ENCODE assay signal across 9 cellular contexts in the genomic region with DNA sequence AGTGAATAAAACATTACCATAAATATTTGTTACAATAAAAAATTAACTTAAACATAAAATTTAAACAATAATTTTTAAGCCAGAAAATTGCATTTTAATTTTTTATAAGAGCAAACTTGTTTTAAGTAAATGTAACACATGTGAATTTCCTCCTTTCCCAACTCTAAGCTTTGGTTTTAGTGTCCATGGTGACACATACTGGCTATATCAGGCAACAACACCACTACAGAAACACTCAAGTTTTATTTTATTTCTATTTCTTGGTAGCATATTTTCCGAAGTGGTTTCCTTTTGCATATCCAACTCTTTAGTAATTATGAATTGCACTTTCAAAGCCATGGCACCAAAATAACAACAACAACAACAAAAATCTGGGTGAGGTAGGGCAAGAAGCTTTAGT. TPM values are rescaled to one million over a fixed set of nuclear protein-coding genes. Genes with fewer than 3 reads are reported as not detected.
DNase-seq lines count a peak whose midpoint lies in the region; ATAC-seq, FAIRE-seq and TF ChIP-seq lines count a peak whose summit lies in the region.
"Had no signal": no experiment of that assay in that cellular context is flagged by ENCODE, and none has a peak within 500 bp of the region (broad histone marks: within the 10 kb centered on the region; RNA-seq: fewer than 3 reads in every experiment).

No MANE protein-coding gene starts in this region.

- no peak for FAIRE-seq in astrocyte (lab: Jason Lieb, UNC)

- peak overlapping the region; percentile 79 for H3K9ac ChIP-seq in Karpas-422 (ENCODE audit: low read length)
- no peak overlapping the region for H3K9ac ChIP-seq in astrocyte (ENCODE audit: low read length)

- H3K79me2 ChIP-seq in Karpas-422 (ENCODE audit: low read length) (peaks cover 70% of the 10 kb centered on the region), astrocyte (ENCODE audit: insufficient read depth, low read length) (no peaks in the 10 kb centered on the region), PC-9 (ENCODE audit: low read depth) (no peaks in the 10 kb centered on the region)

- no peak overlapping the region for H3K4me3 Mint-ChIP-seq in astrocyte (ENCODE audit: unreplicated experiment)

- H3K27ac ChIP-seq in Karpas-422 (ENCODE audit: low read length) (peak overlapping the region; percentile 49), astrocyte (ENCODE audit: low read depth, low read length) (no peak overlapping the region), PC-9 (no peak overlapping the region)

- H3K4me2 ChIP-seq in Karpas-422 (ENCODE audit: low read depth, low read length, poor library complexity, severe bottlenecking) (peak overlapping the region; percentile 71), astrocyte (ENCODE audit: low read length) (no peak overlapping the region), PC-9 (no peak overlapping the region)

- no peaks in the 10 kb centered on the region for H3F3A ChIP-seq in PC-9 (ENCODE audit: insufficient read depth, low read depth)

- no peak overlapping the region for H2AFZ ChIP-seq in Karpas-422 (ENCODE audit: low read length)
- H2AFZ ChIP-seq in astrocyte (ENCODE audit: low read depth, low read length): no peak overlapping the region
- no peak overlapping the region for H2AFZ ChIP-seq in PC-9

- intact Hi-C loops in PC-9 (cut with micrococcal nuclease; ENCODE audit: unreplicated experiment): no loop called here

- POLR2A ChIA-PET in PC-9 (lab: Charles Lee; ENCODE audit: unreplicated experiment): no interaction called here

- peaks cover 25% of the 10 kb centered on the region for H3K4me1 ChIP-seq in Karpas-422 (ENCODE audit: low read length)
- H3K4me1 ChIP-seq in astrocyte (ENCODE audit: insufficient read depth, low read length): peaks cover 16% of the 10 kb centered on the region
- H3K4me1 ChIP-seq in PC-9 (replicated peaks; ENCODE audit: insufficient read depth): 0 out of 2 replicates have a peak, but pooled peaks cover 6% of the 10 kb centered on the region

- H3K9me3 ChIP-seq in Karpas-422 (ENCODE audit: low read length) (no peaks in the 10 kb centered on the region), astrocyte (ENCODE audit: insufficient read depth, low read depth, low read length) (no peaks in the 10 kb centered on the region), PC-9 (ENCODE audit: insufficient read depth, low read depth) (no peaks in the 10 kb centered on the region)

- H3K9me3 Mint-ChIP-seq in astrocyte (ENCODE audit: unreplicated experiment): peaks cover 3% of the 10 kb centered on the region

- H3K9me2 ChIP-seq in Karpas-422 (replicated peaks; ENCODE audit: insufficient read depth, low read length) (no peaks in the 10 kb centered on the region), PC-9 (ENCODE audit: insufficient read depth) (no peaks in the 10 kb centered on the region)

- H4K20me1 ChIP-seq in Karpas-422 (ENCODE audit: insufficient read depth, low read depth, low read length) (no peaks in the 10 kb centered on the region), astrocyte (ENCODE audit: insufficient read depth, low read length) (no peaks in the 10 kb centered on the region), PC-9 (ENCODE audit: insufficient read depth) (no peaks in the 10 kb centered on the region)

- no peaks in the 10 kb centered on the region for H3K36me3 Mint-ChIP-seq in astrocyte (ENCODE audit: low read depth, unreplicated experiment)

- peak; percentile 66 for DNase-seq in DMS53 treated with DMSO at 0.1 percent for 48 hours (lab: John Stamatoyannopoulos, UW; ENCODE audit: unreplicated experiment)
- DNase-seq in Karpas-422: peak; percentile 74
- peak; percentile 1 for DNase-seq in astrocyte (ENCODE audit: low read depth)
- peak; percentile 22 for DNase-seq in myocyte (ENCODE audit: low read depth)
- DNase-seq in PC-9: no peak
- no peak for DNase-seq in AML-193 (lab: John Stamatoyannopoulos, UW)
- no peak for DNase-seq in 8988T
- DNase-seq: MV-4-11 had no signal

- H3K4me3 ChIP-seq in Karpas-422 (ENCODE audit: low read length) (peak overlapping the region; percentile 71), astrocyte (ENCODE audit: insufficient read depth, low read depth, low read length) (no peak overlapping the region), PC-9 (no peak overlapping the region)

- H3K27ac Mint-ChIP-seq in astrocyte (ENCODE audit: unreplicated experiment): no peak overlapping the region

- H3K27me3 Mint-ChIP-seq in astrocyte (ENCODE audit: low read depth, unreplicated experiment): peaks cover 29% of the 10 kb centered on the region

- TF ChIP-seq CTCF in astrocyte (IDR thresholded peaks at IDR 0.05; ENCODE audit: insufficient read depth, low read depth, low read length): peak; percentile 15
- TF ChIP-seq CTCF in PC-9 (conservative IDR thresholded peaks at IDR 0.05): no peak; the same call in 1 of the 2 replicates

- peaks cover 7% of the 10 kb centered on the region for H3K4me1 Mint-ChIP-seq in astrocyte (ENCODE audit: low read depth, unreplicated experiment)

- ATAC-seq in HG03565 (IDR thresholded peaks at IDR 0.05; ENCODE audit: unreplicated experiment): no peak

- H3K27me3 ChIP-seq in Karpas-422 (ENCODE audit: low read length) (no peaks in the 10 kb centered on the region), astrocyte (ENCODE audit: insufficient read depth, low read length) (peaks cover 30% of the 10 kb centered on the region), PC-9 (ENCODE audit: insufficient read depth, low read depth) (peaks cover 25% of the 10 kb centered on the region)

- BruUV-seq in PC-9 (replicated peaks; lab: Mats Ljungman, UMichigan): no TSS peak

- CTCF ChIA-PET in PC-9 (lab: Charles Lee): no interaction called here

- peaks cover 30% of the 10 kb centered on the region for H3K36me3 ChIP-seq in Karpas-422 (ENCODE audit: insufficient read depth, low read length)
- no peaks in the 10 kb centered on the region for H3K36me3 ChIP-seq in astrocyte (ENCODE audit: insufficient read depth, low read length)
- H3K36me3 ChIP-seq in PC-9 (ENCODE audit: low read depth): no peaks in the 10 kb centered on the region

RNA-seq across cellular contexts. Expression of gene NELL2, which starts 2.2 kb away (rescaled TPM):
- 188 and 207 TPM in 2 replicates for total RNA-seq in Karpas-422 (2014; rRNA removed; shearing (Covaris generic); ENCODE audit: low replicate concordance)
- total RNA-seq in astrocyte (0.53 and 1.0 TPM in 2 replicates), myocyte (0.05 TPM in 1 of 2 replicates, not detected in the other), PC-9 (2021) (0.61 and 1.2 TPM in 2 replicates)
- polyA plus RNA-seq in myocyte (2012): not detected

Comparison
In these comparisons a context has a peak if more than half of its experiments do, and no peak if none do; other contexts are left out.
1. DNase-seq: peak in DMS53 treated with DMSO at 0.1 percent for 48 hours (single experiment), Karpas-422 (single experiment), astrocyte (single experiment) and myocyte (single experiment); none in PC-9 (0 of 2), AML-193 (0 of 2) and 8988T (single experiment).
2. RNA of gene NELL2, which starts 2.2 kb away (total RNA-seq): 188 to 207 TPM in Karpas-422; 0.53 to 1.0 TPM in astrocyte, 0.61 to 1.2 TPM in PC-9 and 0.05 TPM in myocyte; every median in the first group is over 10 times any median in the second.